8 cellular contexts compared by ENCODE assay signal in the genomic region with DNA sequence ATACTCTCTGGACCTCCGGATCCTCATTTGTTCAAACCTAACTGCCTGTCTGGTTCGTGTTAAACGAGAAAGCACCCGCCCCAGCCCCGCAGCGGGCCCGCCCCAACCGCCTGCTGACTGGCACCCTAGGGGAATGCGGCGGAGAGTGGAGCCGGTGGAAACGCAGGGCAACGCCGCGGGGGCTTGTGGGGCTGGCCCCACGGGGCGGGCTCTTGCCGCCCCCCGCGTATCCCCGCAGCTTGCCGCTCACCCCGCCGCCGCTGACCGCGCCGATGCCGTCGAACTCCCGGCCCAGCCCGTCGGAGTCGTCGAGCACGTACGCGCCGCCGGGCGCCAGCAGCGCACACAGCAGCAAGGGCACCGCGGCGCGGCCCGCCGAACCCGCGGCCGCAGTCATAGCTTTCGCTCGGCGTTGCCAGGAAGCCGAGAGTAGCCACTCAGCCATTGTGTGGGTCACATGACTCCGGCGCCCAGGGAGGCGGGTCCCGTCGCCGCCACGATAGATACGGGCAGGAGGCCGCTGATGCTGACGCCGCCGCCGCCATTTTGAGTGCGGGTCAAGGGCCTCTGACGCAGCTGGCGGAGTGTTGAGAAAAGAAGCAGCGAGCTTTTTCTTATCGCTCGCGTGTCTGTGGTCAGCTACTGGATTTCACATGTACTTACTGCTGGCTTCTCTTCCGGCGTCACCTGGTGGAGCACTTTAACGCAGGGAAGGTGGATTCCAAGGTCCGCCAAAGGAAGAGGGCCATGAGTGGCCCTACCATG. TPM values are rescaled to one million over a fixed set of nuclear protein-coding genes. Genes with fewer than 3 reads are reported as not detected.
DNase-seq lines count a peak whose midpoint lies in the region; ATAC-seq, FAIRE-seq and TF ChIP-seq lines count a peak whose summit lies in the region.

A gene (minus strand): TSS at position 463 of the 765 bp plus-strand sequence. CDS start 18 bp downstream, at position 445.

- intact Hi-C loops in HepG2 (cut with micrococcal nuclease; ENCODE audit: unreplicated experiment): no loop called here
- intact Hi-C loops in colonic mucosa (cut with DNase I): no loop called here

- no peak for FAIRE-seq in HepG2 (lab: Jason Lieb, UNC)

- H3K9me3 ChIP-seq in liver (ENCODE audit: control insufficient read depth in 4 of 4, low read length in 3 of 4) (no peaks in the 10 kb centered on the region), HepG2 (ENCODE audit: low read length) (no peaks in the 10 kb centered on the region), colonic mucosa (no peaks in the 10 kb centered on the region)

- peaks cover 3% of the 10 kb centered on the region for H3K9me3 Mint-ChIP-seq in activated CD4-positive, alpha-beta T cell treated with anti-CD3 and anti-CD28 coated beads, Interleukin-2, amount 10 ng/mL, durations not matched to agents 7 days and 5 days

- H3K4me1 Mint-ChIP-seq in activated CD4-positive, alpha-beta T cell treated with anti-CD3 and anti-CD28 coated beads, Interleukin-2, amount 10 ng/mL, durations not matched to agents 7 days and 5 days: peaks cover 68% of the 10 kb centered on the region

- H3K27ac ChIP-seq in liver (ENCODE audit: low read depth in 1 of 2, low read length in 2 of 2): peak within 1 kb of the TSS; percentile 79 to 89
- no peak within 1 kb of the TSS for H3K27ac ChIP-seq in HepG2 (ENCODE audit: extremely low read length, insufficient read depth, low read length)
- H3K27ac ChIP-seq in colonic mucosa: peak within 1 kb of the TSS; percentile 89

- WGBS in liver: 2% methylated on average over 79 of the region's 79 CpGs
- WGBS in HepG2 (ENCODE audit: low lambda C conversion rate): 98% methylated on average over 74 of the region's 79 CpGs

- H4K20me1 ChIP-seq in HepG2 (ENCODE audit: insufficient read depth, low read length): no peaks in the 10 kb centered on the region

- TF ChIP-seq POLR2A in HepG2 (IDR thresholded peaks at IDR 0.05; ENCODE audit: insufficient read depth in 1 of 2, low read depth in 2 of 2, low read length in 2 of 2): no peak

- peaks cover 11% of the 10 kb centered on the region for H3K36me3 Mint-ChIP-seq in activated CD4-positive, alpha-beta T cell treated with anti-CD3 and anti-CD28 coated beads, Interleukin-2, amount 10 ng/mL, durations not matched to agents 7 days and 5 days (ENCODE audit: low read depth)

- H3K9ac ChIP-seq in liver (ENCODE audit: low read depth in 1 of 2, low read length in 2 of 2): peak within 1 kb of the TSS; percentile 64 to 66
- no peak within 1 kb of the TSS for H3K9ac ChIP-seq in HepG2 (ENCODE audit: insufficient read depth, low read depth, low read length)
- peak within 1 kb of the TSS; percentile 60 to 86 for H3K9ac ChIP-seq in colonic mucosa (ENCODE audit: low read depth in 2 of 2, low read length in 2 of 2)

- H3K4me1 ChIP-seq in liver (ENCODE audit: control insufficient read depth in 4 of 4, insufficient read depth in 4 of 4, low read length in 3 of 4) (peaks cover 0 to 6% (median 1%) of the 10 kb centered on the region in 4 donors), HepG2 (ENCODE audit: insufficient read depth, low read length) (peaks cover 35% of the 10 kb centered on the region), colonic mucosa (no peaks in the 10 kb centered on the region)

- DNase-seq in HepG2 (ENCODE audit: low spot score): no peak
- DNase-seq in NCI-H446 treated with DMSO at 0.1 percent for 48 hours (lab: John Stamatoyannopoulos, UW): peak; percentile 65
- peak; percentile 96 for DNase-seq in activated CD4-positive, alpha-beta T cell treated with anti-CD3 and anti-CD28 coated beads, Interleukin-2, amount 10 ng/mL, durations not matched to agents 7 days and 5 days
- DNase-seq in colonic mucosa: peak; percentile 95
- DNase-seq in kidney glomerular epithelial cell (lab: John Stamatoyannopoulos, UW): peak; percentile 67
- peak; percentile 81 to 90 (median 86) for DNase-seq in stimulated activated CD4-positive, alpha-beta T cell treated with anti-CD3 and anti-CD28 coated beads, Interleukin-1b, Interleukin-23, amount 100 ng/mL, for 24 hours (ENCODE audit: low read depth in 4 of 4, low spot score in 1 of 4)

- peak within 1 kb of the TSS; percentile 95 for H3K4me3 Mint-ChIP-seq in activated CD4-positive, alpha-beta T cell treated with anti-CD3 and anti-CD28 coated beads, Interleukin-2, amount 10 ng/mL, durations not matched to agents 7 days and 5 days

- H3K36me3 ChIP-seq in liver (ENCODE audit: control insufficient read depth in 4 of 4, insufficient read depth in 3 of 4, low read depth in 1 of 4, low read length in 3 of 4): no peaks in the 10 kb centered on the region
- no peaks in the 10 kb centered on the region for H3K36me3 ChIP-seq in HepG2 (replicated peaks in 1 of 2; ENCODE audit: control insufficient read depth in 1 of 2, insufficient read depth in 2 of 2, low read length in 2 of 2)
- H3K36me3 ChIP-seq in colonic mucosa: no peaks in the 10 kb centered on the region

- H3K4me3 ChIP-seq in liver (ENCODE audit: low read depth in 1 of 3, low read length in 3 of 3) (peak within 1 kb of the TSS; percentile 71 to 92 (median 89)), HepG2 (replicated peaks in 1 of 3; ENCODE audit: insufficient read depth in 1 of 3, low read depth in 2 of 3, low read length in 3 of 3) (no peak within 1 kb of the TSS), colonic mucosa (peak within 1 kb of the TSS; percentile 58)

- peak in 1 of 2 donors; percentile 9 for TF ChIP-seq RAD21 in liver (IDR thresholded peaks at IDR 0.05)
- no peak for TF ChIP-seq RAD21 in HepG2 (CRISPR knock-in tag; IDR thresholded peaks at IDR 0.05)

- no peak within 1 kb of the TSS for H3K4me2 ChIP-seq in HepG2 (ENCODE audit: low read depth, low read length)

- no peak for ATAC-seq in HepG2
- peak; percentile 88 for ATAC-seq in HG03095 (IDR thresholded peaks at IDR 0.05; ENCODE audit: unreplicated experiment)

- no peak for TF ChIP-seq EP300 in HepG2 (IDR thresholded peaks at IDR 0.05; ENCODE audit: low read depth in 2 of 2, low read length in 2 of 2)
- TF ChIP-seq EP300 in HepG2 (CRISPR knock-in tag; IDR thresholded peaks at IDR 0.05; ENCODE audit: borderline replicate concordance): no peak

- no peak for TF ChIP-seq CTCF in liver (IDR thresholded peaks at IDR 0.05; ENCODE audit: low read depth, low read length, missing input control)
- no peak for TF ChIP-seq CTCF in HepG2 (CRISPR knock-in tag; IDR thresholded peaks at IDR 0.05)
- no peak for TF ChIP-seq CTCF in colonic mucosa (IDR thresholded peaks at IDR 0.05)

- no peak within 1 kb of the TSS for H2AFZ ChIP-seq in HepG2 (ENCODE audit: low read length)

- H3K27me3 Mint-ChIP-seq in activated CD4-positive, alpha-beta T cell treated with anti-CD3 and anti-CD28 coated beads, Interleukin-2, amount 10 ng/mL, durations not matched to agents 7 days and 5 days: no peaks in the 10 kb centered on the region

- CTCF ChIA-PET in HepG2 (lab: Yijun Ruan, JAX; ENCODE audit: low intra/inter-chr PET ratio, low total read pairs): no interaction called here
- CTCF ChIA-PET in activated CD4-positive, alpha-beta T cell treated with anti-CD3 and anti-CD28 coated beads, Interleukin-2, amount 10 ng/mL, durations not matched to agents 7 days and 5 days (lab: Charles Lee): interaction anchor here (1.0 to 2.0 kb wide), 5 partner anchors 10 to 25 kb away, joined by 4 to 8 read pairs (median 6); a partner anchor contains a TSS

- POLR2A ChIA-PET in HepG2 (lab: Yijun Ruan, JAX): no interaction called here
- POLR2A ChIA-PET in activated CD4-positive, alpha-beta T cell treated with anti-CD3 and anti-CD28 coated beads, Interleukin-2, amount 10 ng/mL, durations not matched to agents 7 days and 5 days (lab: Charles Lee): interaction anchor here (0.7 to 1.7 kb wide), 2 partner anchors 13 to 41 kb away, joined by 3 to 9 read pairs; a partner anchor contains a TSS

- H3K27ac Mint-ChIP-seq in activated CD4-positive, alpha-beta T cell treated with anti-CD3 and anti-CD28 coated beads, Interleukin-2, amount 10 ng/mL, durations not matched to agents 7 days and 5 days: peak within 1 kb of the TSS; percentile 98

- in situ Hi-C loops in HepG2 (cut with HindIII; ENCODE audit: extremely low pct_ligation_motif_present, low pct_unique_long_range_greater_than_20kb): no loop called here

- no TSS peak for BruUV-seq in HepG2 (replicated peaks; lab: Mats Ljungman, UMichigan)

- H3K27me3 ChIP-seq in liver (ENCODE audit: control insufficient read depth in 4 of 4, insufficient read depth in 4 of 4, low read length in 3 of 4) (no peaks in the 10 kb centered on the region), HepG2 (ENCODE audit: control insufficient read depth in 1 of 2, insufficient read depth in 2 of 2, low read length in 2 of 2) (no peaks in the 10 kb centered on the region), colonic mucosa (no peaks in the 10 kb centered on the region)

- no peaks in the 10 kb centered on the region for H3K79me2 ChIP-seq in HepG2 (ENCODE audit: insufficient read depth, low read length)

RNA-seq across cellular contexts. Expression of the gene that starts here (rescaled TPM):
- total RNA-seq in liver: 10 to 100 TPM; 13.0 to 20.8 TPM
- polyA plus RNA-seq in liver: 10 to 100 TPM in 1 of 2 donors, 1 to 10 TPM in 1; 2.8 to 11.3 TPM
- not detected in 2 replicates for total RNA-seq in HepG2 (2016; rRNA removed; fragmentation: Illumina TruSeq; extraction: Trizol)
- not detected in 2 replicates for total RNA-seq in HepG2 (2016; cell fraction: cytosol; rRNA removed; fragmentation: Illumina TruSeq; extraction: Trizol; ENCODE audit: low read depth)
- not detected in 2 replicates for total RNA-seq in HepG2 (2016; cell fraction: insoluble cytoplasmic fraction; rRNA removed; fragmentation: Illumina TruSeq; extraction: Trizol)
- total RNA-seq in HepG2 (2016; cell fraction: membrane; rRNA removed; fragmentation: Illumina TruSeq; extraction: Trizol): not detected in 2 replicates
- not detected in 2 replicates for total RNA-seq in HepG2 (2016; cell fraction: nucleus; rRNA removed; fragmentation: Illumina TruSeq; extraction: Trizol)
- polyA plus RNA-seq in HepG2 (2011; rRNA removed): not detected in 2 replicates
- not detected in 2 replicates for polyA plus RNA-seq in HepG2 (2011; cell fraction: cytosol; rRNA removed)
- polyA plus RNA-seq in HepG2 (2011; cell fraction: nucleus; rRNA removed): not detected in 2 replicates
- not detected in 2 replicates for polyA plus RNA-seq in HepG2 (2012)
- not detected in 2 replicates for polyA plus RNA-seq in HepG2 (2016; cell fraction: cytosol; fragmentation: Illumina TruSeq; extraction: Trizol; ENCODE audit: low read depth)
- not detected in 2 replicates for polyA plus RNA-seq in HepG2 (2016; cell fraction: insoluble cytoplasmic fraction; fragmentation: Illumina TruSeq; extraction: Trizol; ENCODE audit: low read depth)
- polyA plus RNA-seq in HepG2 (2016; cell fraction: membrane; fragmentation: Illumina TruSeq; extraction: Trizol; ENCODE audit: low read depth): not detected in 2 replicates
- not detected in 2 replicates for polyA plus RNA-seq in HepG2 (2016; cell fraction: nucleus; fragmentation: Illumina TruSeq; extraction: Trizol; ENCODE audit: insufficient read depth, low read depth)
- 0.02 TPM in 1 of 2 replicates, not detected in the other for polyA minus RNA-seq in HepG2 (2011; rRNA and poly(A)+ RNA removed; ENCODE audit: low replicate concordance)
- polyA minus RNA-seq in HepG2 (2011; cell fraction: cytosol; rRNA and poly(A)+ RNA removed): not detected in 2 replicates
- polyA minus RNA-seq in HepG2 (2011; cell fraction: nucleus; rRNA and poly(A)+ RNA removed): not detected in 2 replicates
- total RNA-seq in activated CD4-positive, alpha-beta T cell treated with anti-CD3 and anti-CD28 coated beads, Interleukin-2, amount 10 ng/mL, durations not matched to agents 7 days and 5 days: 10 to 100 TPM; 15.5 to 16.9 TPM
- 10 to 100 TPM; 14.9 to 27.4 TPM for total RNA-seq in colonic mucosa

Comparison
In these comparisons a context has a peak if more than half of its experiments do, and no peak if none do; other contexts are left out.
1. RNA of the gene that starts here (total RNA-seq): 14.9 to 27.4 TPM in colonic mucosa, 13.0 to 20.8 TPM in liver and 15.5 to 16.9 TPM in activated CD4-positive, alpha-beta T cell treated with anti-CD3 and anti-CD28 coated beads, Interleukin-2, amount 10 ng/mL, durations not matched to agents 7 days and 5 days; not detected in HepG2; every median in the first group is over 10 times any median in the second.
2. H3K4me3 ChIP-seq: peak in liver (3 of 3) and colonic mucosa (single experiment); none in HepG2 (0 of 3).